Comparison of ENCODE assay signal across 23 cellular contexts in the genomic region with DNA sequence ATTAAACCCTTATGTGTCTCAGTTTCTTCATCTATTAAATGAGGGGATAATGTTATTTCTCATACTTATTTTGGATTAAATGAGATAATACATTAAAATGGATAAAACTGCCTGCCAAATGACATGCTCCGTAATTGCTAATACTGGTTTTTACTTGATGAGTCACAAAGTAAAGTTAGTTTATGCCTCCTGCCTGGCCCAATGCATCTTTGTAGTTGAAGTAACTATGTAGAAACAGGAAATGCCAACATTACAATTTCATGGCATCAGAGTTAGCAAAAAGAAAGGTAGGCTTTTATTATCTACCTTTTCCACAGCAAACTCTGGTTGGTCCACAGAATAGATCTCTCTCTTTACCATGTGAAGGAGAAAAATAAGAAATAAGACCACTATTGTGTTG.
"Had no signal": no experiment of that assay in that cellular context is flagged by ENCODE, and none has a peak within 500 bp of the region (broad histone marks: within the 10 kb centered on the region; RNA-seq: fewer than 3 reads in every experiment).

No MANE protein-coding gene starts in this region.

- ATAC-seq: activated CD8-positive, alpha-beta memory T cell treated with anti-CD3 and anti-CD28 coated beads, Interleukin-2, amount 10 ng/mL, durations not matched to agents 7 days and 5 days; activated CD8-positive, alpha-beta T cell treated with anti-CD3 and anti-CD28 coated beads for 36 hours; esophagus mucosa; left cardiac atrium; pancreas; psoas muscle; right cardiac atrium; upper lobe of right lung had no signal

- H3K9me3 ChIP-seq: neutrophil, pancreas, thyroid gland, upper lobe of right lung had no signal

- H3K4me3 ChIP-seq: pancreas, psoas muscle, thyroid gland, upper lobe of right lung had no signal

- H3K27ac ChIP-seq: neutrophil, pancreas, psoas muscle, thyroid gland, upper lobe of right lung, WERI-Rb-1 had no signal

- DNase-seq: activated CD4-positive, alpha-beta T cell treated with anti-CD3 and anti-CD28 coated beads, Interleukin-2, amount 10 ng/mL, durations not matched to agents 7 days and 5 days; activated CD4-positive, CD25-positive, alpha-beta regulatory T cell treated with anti-CD3 and anti-CD28 coated beads, Interleukin-2, amount 50 U/mL, for 72 hours; activated CD8-positive, alpha-beta memory T cell treated with anti-CD3 and anti-CD28 coated beads, Interleukin-2, amount 10 ng/mL, durations not matched to agents 7 days and 5 days; activated CD8-positive, alpha-beta T cell treated with anti-CD3 and anti-CD28 coated beads for 36 hours; activated effector memory CD4-positive, alpha-beta T cell treated with anti-CD3 and anti-CD28 coated beads, Interleukin-2, amount 50 U/mL, for 16 hours; activated naive CD4-positive, alpha-beta T cell treated with anti-CD3 and anti-CD28 coated beads, Interleukin-2, amount 10 ng/mL, durations not matched to agents 7 days and 5 days; activated T-cell treated with anti-CD3 and anti-CD28 coated beads for 4 hours; amygdala; effector CD4-positive, alpha-beta T cell; hippocampal formation; left cardiac atrium; mesenchymal stem cell; pancreas; psoas muscle; right cardiac atrium; stimulated activated CD4-positive, alpha-beta T cell treated with anti-CD3 and anti-CD28 coated beads, Interleukin-4, amount 100 ng/mL, for 24 hours; stimulated activated naive CD4-positive, alpha-beta T cell treated with Interleukin-2 at 50 U/mL for 16 hours; thyroid gland; upper lobe of right lung; WERI-Rb-1 had no signal

- H3K4me1 ChIP-seq: pancreas, psoas muscle, thyroid gland, upper lobe of right lung had no signal

- H3K27me3 ChIP-seq: neutrophil, pancreas, thyroid gland, upper lobe of right lung had no signal

- H3K36me3 ChIP-seq: neutrophil, pancreas, thyroid gland, upper lobe of right lung, WERI-Rb-1 had no signal

- FAIRE-seq: frontal cortex, pancreas had no signal
